8 cellular contexts compared by ENCODE assay signal in genomic region chr18:58671941-58672565, GRCh38. TPM values are rescaled to one million over a fixed set of nuclear protein-coding genes. Genes with fewer than 3 reads are reported as not detected.
DNase-seq lines count a peak whose midpoint lies in the region; ATAC-seq and TF ChIP-seq lines count a peak whose summit lies in the region.

No MANE protein-coding gene starts in this region.

- H3K4me3 ChIP-seq in AG09309 (ENCODE audit: control insufficient read depth, low read depth, low read length) (peak overlapping the region; percentile 73), HL-60 (replicated peaks; ENCODE audit: insufficient read depth, low read length) (peak overlapping the region; percentile 69), WI38 (ENCODE audit: low read depth, low read length) (peak overlapping the region; percentile 82), osteoblast (ENCODE audit: insufficient read depth, low read length) (peak overlapping the region; percentile 84)

- peak overlapping the region; percentile 87 for H2AFZ ChIP-seq in osteoblast (ENCODE audit: low read length)

- DNase-seq in AG09309 (ENCODE audit: low read depth) (no peak), HL-60 (ENCODE audit: low read depth in 1 of 2, low spot score in 1 of 2) (peak in 1 of 2 experiments; percentile 70), foreskin melanocyte (peak; percentile 3), osteoblast (ENCODE audit: insufficient read length, low spot score, missing footprints) (peak; percentile 69), iPS-NIHi11 (ENCODE audit: low spot score) (no peak)
- no peak for DNase-seq in stimulated activated CD4-positive, alpha-beta T cell treated with anti-CD3 and anti-CD28 coated beads, Interleukin-2, amount 100 ng/mL, for 24 hours

- TF ChIP-seq CTCF in AG09309 (IDR thresholded peaks at IDR 0.05; ENCODE audit: control insufficient read depth, insufficient read depth, low read depth, low read length, missing control alignments), result no peak
- no peak for TF ChIP-seq CTCF in HL-60 (IDR thresholded peaks at IDR 0.05; ENCODE audit: insufficient read depth, low read length)
- no peak for TF ChIP-seq CTCF in WI38 (IDR thresholded peaks at IDR 0.05; ENCODE audit: low read depth, low read length)
- TF ChIP-seq CTCF in osteoblast (IDR thresholded peaks at IDR 0.05; ENCODE audit: extremely low read depth, low read depth, low read length), result no peak

- H3K4me1 ChIP-seq in osteoblast (ENCODE audit: insufficient read depth, low read length), result peaks cover 44% of the 10 kb centered on the region

- peaks cover 50% of the 10 kb centered on the region for H3K79me2 ChIP-seq in osteoblast (ENCODE audit: insufficient read depth, low read length)

- ATAC-seq in GM18907 (IDR thresholded peaks at IDR 0.05; ENCODE audit: unreplicated experiment), result peak; percentile 22

- H3K4me2 ChIP-seq in osteoblast (ENCODE audit: insufficient read depth, low read length), result peak overlapping the region; percentile 96

- H3K27ac ChIP-seq in HL-60 (replicated peaks), result peak overlapping the region; percentile 47
- peak overlapping the region; percentile 67 for H3K27ac ChIP-seq in osteoblast (ENCODE audit: low read depth, low read length)

- H3K36me3 ChIP-seq in osteoblast (ENCODE audit: insufficient read depth, low read length), result no peaks in the 10 kb centered on the region

- no peaks in the 10 kb centered on the region for H3K9me3 ChIP-seq in osteoblast (ENCODE audit: low read depth, low read length)

- H4K20me1 ChIP-seq in osteoblast (ENCODE audit: insufficient read depth, low read length), result peaks cover 23% of the 10 kb centered on the region

- no peaks in the 10 kb centered on the region for H3K27me3 ChIP-seq in HL-60 (ENCODE audit: insufficient read depth, poor library complexity, severe bottlenecking)
- no peaks in the 10 kb centered on the region for H3K27me3 ChIP-seq in osteoblast (ENCODE audit: insufficient read depth, low read length)

RNA-seq across cellular contexts. Expression of gene MALT1, which starts 0.8 kb away (rescaled TPM):
- 53.6 and 55.7 TPM in 2 replicates for total RNA-seq in osteoblast

RNA-seq across cellular contexts. Expression of gene ALPK2, which starts 43.2 kb away (rescaled TPM):
- total RNA-seq in osteoblast, result 255 and 262 TPM in 2 replicates

Comparison
In these comparisons a context has a peak if more than half of its experiments do, and no peak if none do; other contexts are left out.
1. DNase-seq: peak in foreskin melanocyte (single experiment) and osteoblast (single experiment); none in AG09309 (single experiment), stimulated activated CD4-positive, alpha-beta T cell treated with anti-CD3 and anti-CD28 coated beads, Interleukin-2, amount 100 ng/mL, for 24 hours (0 of 2) and iPS-NIHi11 (single experiment).
2. Peak in every context shown above with its lines, with median percentiles within 50 percentile points of each other: H3K4me3 ChIP-seq.